Comparison of ENCODE assay signal across 9 cellular contexts in the genomic region with DNA sequence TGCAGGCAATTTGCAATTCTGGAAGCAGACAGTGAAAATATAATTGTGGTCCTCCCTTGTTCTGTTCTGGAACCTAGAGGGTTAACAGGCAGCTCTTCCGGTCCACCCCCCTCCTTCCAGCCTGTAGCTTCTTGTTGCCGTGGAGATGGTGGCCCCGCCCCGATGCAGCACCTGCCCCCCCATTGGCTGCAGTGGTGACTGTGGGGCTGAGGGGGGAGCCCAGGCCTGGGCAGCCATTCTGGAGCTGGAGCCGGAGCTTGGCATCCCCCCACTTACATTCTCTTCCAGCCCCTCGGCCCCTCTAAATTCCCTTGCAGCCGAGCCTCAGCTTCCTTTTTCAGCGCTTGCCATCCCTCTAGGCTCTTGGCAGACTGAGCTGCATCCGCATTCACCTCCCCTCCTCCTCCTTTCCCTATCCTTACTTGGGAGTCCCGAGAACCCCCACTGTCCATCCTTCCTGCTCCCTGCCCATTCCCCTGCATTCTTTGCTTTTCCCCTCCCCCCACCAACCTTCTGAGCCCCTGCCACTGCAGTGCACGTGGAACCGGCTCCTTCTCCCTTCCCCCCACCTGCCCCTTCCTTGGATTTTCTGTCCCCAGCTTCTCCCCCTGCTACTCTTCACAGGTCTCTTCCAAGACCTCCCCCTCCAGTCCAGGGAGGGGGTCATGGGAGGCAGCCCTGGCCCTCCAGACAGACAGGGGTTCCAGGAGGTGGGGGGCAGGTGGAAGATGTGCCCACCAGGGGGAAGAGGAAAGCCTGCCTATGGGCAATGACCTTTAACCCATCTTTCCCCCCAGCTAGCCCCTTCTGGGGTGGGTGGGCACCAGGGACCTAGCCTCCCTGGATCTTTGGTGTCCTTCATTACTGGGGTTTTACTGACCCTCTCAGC. TPM values are rescaled to one million over a fixed set of nuclear protein-coding genes. Genes with fewer than 3 reads are reported as not detected.
DNase-seq lines count a peak whose midpoint lies in the region; ATAC-seq and TF ChIP-seq lines count a peak whose summit lies in the region.
"Had no signal": no experiment of that assay in that cellular context is flagged by ENCODE, and none has a peak within 500 bp of the region (broad histone marks: within the 10 kb centered on the region; RNA-seq: fewer than 3 reads in every experiment).

No MANE protein-coding gene starts in this region.

- H3K4me3 Mint-ChIP-seq in activated T-helper 17 cell treated with anti-CD3 and anti-CD28 coated beads, Interleukin-2, amount 50 U/mL, for 72 hours: peak overlapping the region; percentile 96

- H3K4me1 ChIP-seq in HCT116 (ENCODE audit: control insufficient read depth in 1 of 2, insufficient read depth in 2 of 2, low read length in 2 of 2): peaks cover 29 to 69% of the 10 kb centered on the region in 2 experiments

- no peak overlapping the region for H2AFZ ChIP-seq in HCT116 (ENCODE audit: low read depth, low read length, poor library complexity, severe bottlenecking)

- H3K36me3 ChIP-seq in HCT116 (ENCODE audit: control insufficient read depth in 1 of 2, insufficient read depth in 2 of 2, low read length in 2 of 2): no peaks in the 10 kb centered on the region

- BruUV-seq in HCT116 (replicated peaks; lab: Mats Ljungman, UMichigan): no TSS peak

- CTCF ChIA-PET in HCT116 (lab: Charles Lee): interaction anchor here (1.2 kb wide), 2 partner anchors 9 to 13 kb away, joined by 3 to 4 read pairs; partner anchors contain the start of gene CUTA

- H3K9ac ChIP-seq in HCT116 (ENCODE audit: low read length): peak overlapping the region; percentile 26; the same call in 1 of the 2 replicates

- peak overlapping the region; percentile 90 for H3K27ac Mint-ChIP-seq in activated T-helper 17 cell treated with anti-CD3 and anti-CD28 coated beads, Interleukin-2, amount 50 U/mL, for 72 hours

- H3K36me3 Mint-ChIP-seq in activated T-helper 17 cell treated with anti-CD3 and anti-CD28 coated beads, Interleukin-2, amount 50 U/mL, for 72 hours (ENCODE audit: low read depth): peaks cover 75% of the 10 kb centered on the region

- H3K9me2 ChIP-seq in HCT116 (ENCODE audit: insufficient read depth): no peaks in the 10 kb centered on the region

- peak; percentile 75 for ATAC-seq in HCT116
- peak; percentile 45 for ATAC-seq in activated T-helper 17 cell treated with anti-CD3 and anti-CD28 coated beads, Interleukin-2, amount 50 U/mL, for 72 hours (replicated peaks)

- H3K4me3 ChIP-seq in HCT116 (replicated peaks in 1 of 2; ENCODE audit: low read depth in 1 of 2, low read length in 2 of 2): peak overlapping the region; percentile 16 to 47
- H3K4me3 ChIP-seq: SJSA1 had no signal

- in situ Hi-C loops in Caki2 (cut with HindIII; ENCODE audit: low pct_unique_long_range_greater_than_20kb, low sequenced_read_pairs): no loop called here

- TF ChIP-seq POLR2A in HCT116 (IDR thresholded peaks at IDR 0.05; ENCODE audit: borderline replicate concordance, extremely low read depth, insufficient read depth, insufficient read length): no peak

- H3K79me2 ChIP-seq in HCT116 (ENCODE audit: insufficient read depth, low read length): no peaks in the 10 kb centered on the region

- RAD21 ChIA-PET in HCT116 (lab: Charles Lee; ENCODE audit: low non-redundant PET in 1 of 2, low total read pairs in 2 of 2, uncharacterized antibody in 2 of 2, unreplicated experiment in 2 of 2): no interaction called here

- H3K4me1 Mint-ChIP-seq in activated T-helper 17 cell treated with anti-CD3 and anti-CD28 coated beads, Interleukin-2, amount 50 U/mL, for 72 hours: peaks cover 48% of the 10 kb centered on the region

- H3K9me3 ChIP-seq in HCT116 (ENCODE audit: control insufficient read depth in 1 of 2, insufficient read depth in 1 of 2, low read depth in 1 of 2, low read length in 2 of 2): no peaks in the 10 kb centered on the region
- H3K9me3 ChIP-seq: SJSA1 had no signal

- peak overlapping the region; percentile 19; the same call in 1 of the 2 replicates for H3K27ac ChIP-seq in HCT116 (ENCODE audit: low read depth, low read length)
- H3K27ac ChIP-seq: SJSA1 had no signal

- DNase-seq in Caki2 (ENCODE audit: low read depth): peak; percentile 41
- no peak for DNase-seq in HCT116 (ENCODE audit: low read depth, low spot score)
- DNase-seq in OCI-M1 (lab: John Stamatoyannopoulos, UW): peak; percentile 45
- peak; percentile 76 to 94 (median 89) for DNase-seq in head of caudate nucleus
- DNase-seq in putamen (ENCODE audit: low spot score): peak; percentile 88
- DNase-seq in KG1 (lab: John Stamatoyannopoulos, UW): no peak
- DNase-seq in NCI-H1048 (lab: John Stamatoyannopoulos, UW): no peak

- no peaks in the 10 kb centered on the region for H3K9me3 Mint-ChIP-seq in activated T-helper 17 cell treated with anti-CD3 and anti-CD28 coated beads, Interleukin-2, amount 50 U/mL, for 72 hours

- TF ChIP-seq CTCF in HCT116 (IDR thresholded peaks at IDR 0.05 in 2 of 3, conservative IDR thresholded peaks at IDR 0.05 in 1 of 3; ENCODE audit: borderline replicate concordance in 1 of 3, insufficient read depth in 1 of 3, low read depth in 2 of 3, low read length in 2 of 3): no peak

- H3K27me3 ChIP-seq in HCT116 (ENCODE audit: insufficient read depth, low read length): no peaks in the 10 kb centered on the region
- H3K27me3 ChIP-seq: SJSA1 had no signal

- no peak for TF ChIP-seq RAD21 in HCT116 (IDR thresholded peaks at IDR 0.05; ENCODE audit: low read depth)

- H4K20me1 ChIP-seq in HCT116 (ENCODE audit: insufficient read depth): no peaks in the 10 kb centered on the region

- POLR2A ChIA-PET in HCT116 (lab: Charles Lee): interaction anchor here (0.9 to 1.5 kb wide), 4 partner anchors 8 to 162 kb away, joined by 3 to 7 read pairs (median 4); partner anchors contain the start of gene ZBTB9

- H3K27me3 Mint-ChIP-seq in activated T-helper 17 cell treated with anti-CD3 and anti-CD28 coated beads, Interleukin-2, amount 50 U/mL, for 72 hours: no peaks in the 10 kb centered on the region

- intact Hi-C loops in HCT116 (cut with micrococcal nuclease): no loop called here
- intact Hi-C loops in head of caudate nucleus (cut with DNase I): no loop called here

- H3K4me2 ChIP-seq in HCT116 (ENCODE audit: low read length): peak overlapping the region; percentile 75

TF ChIP-seq in HCT116, 20 proteins besides CTCF, POLR2A, EP300 and RAD21:
- TF ChIP-seq TCF7L2 (IDR thresholded peaks at IDR 0.05; ENCODE audit: borderline replicate concordance, extremely low read depth, insufficient read depth, insufficient read length) (no peak), POLR2AphosphoS5 (IDR thresholded peaks at IDR 0.05; ENCODE audit: low read depth, low read length) (no peak), SIN3A (IDR thresholded peaks at IDR 0.05; ENCODE audit: low read depth) (no peak), EZH2 (IDR thresholded peaks at IDR 0.05) (no peak), ZBTB33 (IDR thresholded peaks at IDR 0.05; ENCODE audit: extremely low read depth, insufficient replicate concordance, low read length) (no peak)
- TF ChIP-seq, protein P1, sequence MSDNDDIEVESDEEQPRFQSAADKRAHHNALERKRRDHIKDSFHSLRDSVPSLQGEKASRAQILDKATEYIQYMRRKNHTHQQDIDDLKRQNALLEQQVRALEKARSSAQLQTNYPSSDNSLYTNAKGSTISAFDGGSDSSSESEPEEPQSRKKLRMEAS (IDR thresholded peaks at IDR 0.05): no peak

RNA-seq across cellular contexts. Expression of gene SYNGAP1, which starts 11.4 kb away (rescaled TPM):
- 0.14 TPM in 2 replicates for total RNA-seq in Caki2 (2014; rRNA removed; shearing (Covaris generic); ENCODE audit: low replicate concordance)
- 11.5 TPM for total RNA-seq in HCT116 (2021; ENCODE audit: unreplicated experiment)
- 6.9 and 8.0 TPM in 2 replicates for polyA plus RNA-seq in HCT116 (2012)
- 100 to 1,000 TPM in 1 of 2 donors, 10 to 100 TPM in 1; 43.2 to 156 TPM for total RNA-seq in activated T-helper 17 cell treated with anti-CD3 and anti-CD28 coated beads, Interleukin-2, amount 50 U/mL, for 72 hours

RNA-seq across cellular contexts. Expression of gene CUTA, which starts 13.3 kb away (rescaled TPM):
- 303 and 346 TPM in 2 replicates for total RNA-seq in Caki2 (2014; rRNA removed; shearing (Covaris generic); ENCODE audit: low replicate concordance)
- 186 TPM for total RNA-seq in HCT116 (2021; ENCODE audit: unreplicated experiment)
- 184 and 226 TPM in 2 replicates for polyA plus RNA-seq in HCT116 (2012)
- 100 to 1,000 TPM; 163 to 248 TPM for total RNA-seq in activated T-helper 17 cell treated with anti-CD3 and anti-CD28 coated beads, Interleukin-2, amount 50 U/mL, for 72 hours

RNA-seq across cellular contexts. Expression of gene PHF1, which starts 20.4 kb away (rescaled TPM):
- 32.5 and 43.2 TPM in 2 replicates for total RNA-seq in Caki2 (2014; rRNA removed; shearing (Covaris generic); ENCODE audit: low replicate concordance)
- total RNA-seq in HCT116 (2021; ENCODE audit: unreplicated experiment): 40.2 TPM
- polyA plus RNA-seq in HCT116 (2012): 44.1 and 49.9 TPM in 2 replicates
- 100 to 1,000 TPM in 1 of 2 donors, 10 to 100 TPM in 1; 27.2 to 133 TPM for total RNA-seq in activated T-helper 17 cell treated with anti-CD3 and anti-CD28 coated beads, Interleukin-2, amount 50 U/mL, for 72 hours

RNA-seq across cellular contexts. Expression of gene ZBTB9, which starts 23.1 kb away (rescaled TPM):
- total RNA-seq in Caki2 (2014; rRNA removed; shearing (Covaris generic); ENCODE audit: low replicate concordance): 14.3 and 39.3 TPM in 2 replicates
- total RNA-seq in HCT116 (2021; ENCODE audit: unreplicated experiment): 14.2 TPM
- 9.1 and 11.0 TPM in 2 replicates for polyA plus RNA-seq in HCT116 (2012)
- 10 to 100 TPM; 11.6 to 12.5 TPM for total RNA-seq in activated T-helper 17 cell treated with anti-CD3 and anti-CD28 coated beads, Interleukin-2, amount 50 U/mL, for 72 hours

RNA-seq across cellular contexts. Expression of gene KIFC1, which starts 39.6 kb away (rescaled TPM):
- 176 and 179 TPM in 2 replicates for total RNA-seq in Caki2 (2014; rRNA removed; shearing (Covaris generic); ENCODE audit: low replicate concordance)
- 84.7 TPM for total RNA-seq in HCT116 (2021; ENCODE audit: unreplicated experiment)
- polyA plus RNA-seq in HCT116 (2012): 98.1 and 101 TPM in 2 replicates
- total RNA-seq in activated T-helper 17 cell treated with anti-CD3 and anti-CD28 coated beads, Interleukin-2, amount 50 U/mL, for 72 hours: 100 to 1,000 TPM; 101 to 108 TPM

Comparison
In these comparisons a context has a peak if more than half of its experiments do, and no peak if none do; other contexts are left out.
1. DNase-seq: peak in Caki2 (single experiment), OCI-M1 (single experiment), head of caudate nucleus (42 of 42) and putamen (single experiment); none in HCT116 (single experiment), KG1 (single experiment) and NCI-H1048 (single experiment).
2. RNA of gene SYNGAP1, which starts 11.4 kb away (total RNA-seq): 43.2 to 156 TPM in activated T-helper 17 cell treated with anti-CD3 and anti-CD28 coated beads, Interleukin-2, amount 50 U/mL, for 72 hours and 11.5 TPM in HCT116 (single experiment); 0.14 TPM in Caki2; every median in the first group is over 10 times any median in the second.